Comparison of ENCODE assay signal across 1 cellular context in genomic region chr6:79404677-79405076, GRCh38.
TF ChIP-seq lines count a peak whose summit lies in the region.

No MANE protein-coding gene starts in this region.

TF ChIP-seq in WTC11, 78 proteins besides CTCF, POLR2A, EP300 and RAD21 (continued from another document):
- TF ChIP-seq IRF1 (CRISPR knock-in tag; IDR thresholded peaks at IDR 0.05) = no peak
TF ChIP-seq in WTC11: peak in this region for 0.
